In genomic region chr20:62475027-62475818, GRCh38 we compare ENCODE assay signal across 12 cellular contexts. TPM values are rescaled to one million over a fixed set of nuclear protein-coding genes. Genes with fewer than 3 reads are reported as not detected.
DNase-seq lines count a peak whose midpoint lies in the region; ATAC-seq and TF ChIP-seq lines count a peak whose summit lies in the region.
"Had no signal": no experiment of that assay in that cellular context is flagged by ENCODE, and none has a peak within 500 bp of the region (broad histone marks: within the 10 kb centered on the region; RNA-seq: fewer than 3 reads in every experiment).

No MANE protein-coding gene starts in this region.

- H3K9ac ChIP-seq in BLaER1: no peak overlapping the region

- DNase-seq in T-helper 17 cell: no peak
- no peak for DNase-seq in iPS DF 6.9 (ENCODE audit: low read depth, low spot score)
- DNase-seq in progenitor cell of endocrine pancreas (ENCODE audit: low spot score, unreplicated experiment): no peak
- no peak for DNase-seq in inferior parietal cortex (ENCODE audit: extremely low spot score)
- DNase-seq in mucosa of gallbladder (ENCODE audit: low spot score): no peak
- no peak for DNase-seq in GOT3 (lab: John Stamatoyannopoulos, UW)
- DNase-seq: activated CD8-positive, alpha-beta memory T cell treated with anti-CD3 and anti-CD28 coated beads, Interleukin-2, amount 50 U/mL, for 48 hours; dorsolateral prefrontal cortex; NCI-H345 had no signal

- WGBS in iPS DF 6.9 (ENCODE audit: insufficient coverage, insufficient read length): no CpG with 5 or more reads among the region's 97 CpGs

- H3K9me3 ChIP-seq in BLaER1 (no peaks in the 10 kb centered on the region), T-helper 17 cell (ENCODE audit: control insufficient read depth, low read length, poor library complexity, severe bottlenecking) (no peaks in the 10 kb centered on the region), iPS DF 6.9 (ENCODE audit: control insufficient read depth, insufficient read depth, low read length) (no peaks in the 10 kb centered on the region)

- H3K4me3 Mint-ChIP-seq in T-helper 17 cell (peak overlapping the region; percentile 28), progenitor cell of endocrine pancreas (ENCODE audit: low read depth) (peak overlapping the region; percentile 58)

- H3K4me1 ChIP-seq in BLaER1 (peaks cover 56% of the 10 kb centered on the region), iPS DF 6.9 (ENCODE audit: control insufficient read depth, insufficient read depth, low read length) (peaks cover 6% of the 10 kb centered on the region; the same call in 1 of the 2 replicates)

- H3K9me3 Mint-ChIP-seq in progenitor cell of endocrine pancreas (ENCODE audit: low read depth): no peaks in the 10 kb centered on the region

- ATAC-seq in T-helper 17 cell (no peak), HG02610 (IDR thresholded peaks at IDR 0.05; ENCODE audit: unreplicated experiment) (no peak)

- peak overlapping the region; percentile 13; the same call in 1 of the 2 replicates for H3K4me2 ChIP-seq in BLaER1

- H3K27me3 Mint-ChIP-seq in T-helper 17 cell: peaks cover 46% of the 10 kb centered on the region
- H3K27me3 Mint-ChIP-seq in progenitor cell of endocrine pancreas: peaks cover 39% of the 10 kb centered on the region

- no peak overlapping the region for H3K27ac Mint-ChIP-seq in T-helper 17 cell
- no peak overlapping the region for H3K27ac Mint-ChIP-seq in progenitor cell of endocrine pancreas

- H4K20me1 ChIP-seq in BLaER1: peaks cover 83% of the 10 kb centered on the region

- H3K36me3 Mint-ChIP-seq in T-helper 17 cell (ENCODE audit: low read depth): peaks cover 3% of the 10 kb centered on the region
- H3K36me3 Mint-ChIP-seq in progenitor cell of endocrine pancreas (ENCODE audit: insufficient read depth): no peaks in the 10 kb centered on the region

- H3K27ac ChIP-seq in BLaER1 (no peak overlapping the region), iPS DF 6.9 (ENCODE audit: low read length) (no peak overlapping the region)
- H3K27ac ChIP-seq: dorsolateral prefrontal cortex had no signal

- H3K4me1 Mint-ChIP-seq in T-helper 17 cell: peaks cover 6% of the 10 kb centered on the region
- peaks cover 21% of the 10 kb centered on the region for H3K4me1 Mint-ChIP-seq in progenitor cell of endocrine pancreas (ENCODE audit: low read depth)

- no peak for TF ChIP-seq CTCF in progenitor cell of endocrine pancreas (IDR thresholded peaks at IDR 0.05; ENCODE audit: unreplicated experiment)

- 0 out of 2 replicates have a peak overlapping the region, but pooled peaks have one; percentile 17 for H3K4me3 ChIP-seq in BLaER1
- peak overlapping the region; percentile 23; the same call in 1 of the 2 replicates for H3K4me3 ChIP-seq in iPS DF 6.9 (ENCODE audit: low read length)

- H3K36me3 ChIP-seq in BLaER1 (no peaks in the 10 kb centered on the region), iPS DF 6.9 (ENCODE audit: control insufficient read depth, insufficient read depth, low read length) (no peaks in the 10 kb centered on the region; the same call in 1 of the 2 replicates)

- peaks cover 97% of the 10 kb centered on the region for H3K27me3 ChIP-seq in BLaER1
- H3K27me3 ChIP-seq in iPS DF 6.9 (ENCODE audit: control insufficient read depth, insufficient read depth, low read length): peaks cover 47% of the 10 kb centered on the region

RNA-seq across cellular contexts. Expression of gene GATA5, which starts 0.6 kb away (rescaled TPM):
- not detected for total RNA-seq in T-helper 17 cell
- total RNA-seq in progenitor cell of endocrine pancreas: 3.8 and 4.8 TPM in 2 replicates
- 8.7 TPM for total RNA-seq in mucosa of gallbladder
- total RNA-seq: mononuclear cell had no signal

RNA-seq across cellular contexts. Expression of gene RBBP8NL, which starts 47.9 kb away (rescaled TPM):
- total RNA-seq in T-helper 17 cell: not detected
- 14.4 and 17.5 TPM in 2 replicates for total RNA-seq in progenitor cell of endocrine pancreas
- total RNA-seq in mucosa of gallbladder: 6.2 TPM
- total RNA-seq: mononuclear cell had no signal
